In the genomic region with DNA sequence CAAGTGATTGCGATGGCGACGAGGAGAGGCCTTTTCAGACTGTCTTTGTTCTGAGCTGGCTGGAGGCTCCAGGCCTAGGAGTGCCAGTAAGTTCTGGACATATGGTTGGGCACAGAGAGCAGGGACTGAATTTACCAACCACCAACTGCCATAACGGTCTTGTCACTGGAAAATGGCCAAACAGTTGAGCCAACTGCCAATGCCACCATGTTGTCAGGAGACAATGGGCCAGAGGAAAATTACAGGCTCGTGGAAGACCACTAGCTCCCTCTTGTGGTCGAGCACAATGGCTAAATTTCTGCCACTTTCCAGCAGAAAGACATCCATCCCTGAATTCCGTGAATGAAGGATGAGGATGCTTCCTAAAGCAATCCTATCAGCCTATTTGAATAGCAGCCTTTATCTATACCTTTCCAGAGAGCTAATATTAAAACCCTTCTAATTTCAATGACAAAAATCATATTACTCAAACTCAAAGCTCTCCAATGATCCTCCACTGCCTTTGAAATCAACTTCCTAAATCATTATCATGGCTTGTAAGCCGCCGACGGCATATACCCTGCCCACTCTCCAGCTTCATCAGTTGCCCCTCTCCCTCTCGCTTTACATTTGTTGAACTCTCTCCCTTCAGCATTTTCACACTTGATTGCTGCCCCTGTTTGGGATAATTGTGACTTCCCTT, we compare ENCODE assay signal across 8 cellular contexts.
A peak's percentile ranks its signal among the peaks of the same experiment; 100 is the strongest.
DNase-seq lines count a peak whose midpoint lies in the region; ATAC-seq and TF ChIP-seq lines count a peak whose summit lies in the region.

No MANE protein-coding gene starts in this region.

- H3K27ac ChIP-seq in lower lobe of right lung (no peak overlapping the region), tibial nerve (peak overlapping the region; percentile 57 to 87 (median 73))

- H3K4me3 ChIP-seq in lower lobe of right lung, result no peak overlapping the region
- H3K4me3 ChIP-seq in tibial nerve, result no peak overlapping the region

- TF ChIP-seq POLR2A in tibial nerve (IDR thresholded peaks at IDR 0.05), result no peak

- WGBS in tibial nerve, 2 donors, result 49 to 54% methylated on average over 11 of the region's 11 CpGs

- peak; percentile 97 for DNase-seq in G401 (ENCODE audit: low spot score)
- peak; percentile 45 for DNase-seq in LoVo (ENCODE audit: low spot score)
- peak; percentile 52 for DNase-seq in SW480 (ENCODE audit: low spot score)
- peak; percentile 26 for DNase-seq in dedifferentiated amniotic fluid mesenchymal stem cell (ENCODE audit: extremely low spot score)
- DNase-seq in lower lobe of right lung, result no peak
- DNase-seq in tibial nerve (ENCODE audit: low spot score in 2 of 2), result peak in 1 of 2 donors; percentile 14
- no peak for DNase-seq in activated gamma-delta T cell (lab: John Stamatoyannopoulos, UW)

- peak in 1 of 2 donors; percentile 81 for TF ChIP-seq EP300 in tibial nerve (IDR thresholded peaks at IDR 0.05)

- H3K27me3 ChIP-seq in lower lobe of right lung (ENCODE audit: low read depth) (no peaks in the 10 kb centered on the region), tibial nerve (no peaks in the 10 kb centered on the region)

- H3K9me3 ChIP-seq in lower lobe of right lung, result no peaks in the 10 kb centered on the region
- no peaks in the 10 kb centered on the region for H3K9me3 ChIP-seq in tibial nerve

- intact Hi-C loops in lower lobe of right lung (cut with DNase I), result no loop called here

- H3K4me1 ChIP-seq in lower lobe of right lung (no peaks in the 10 kb centered on the region), tibial nerve (peaks cover 0 to 13% (median 7%) of the 10 kb centered on the region in 4 donors)

- TF ChIP-seq CTCF in lower lobe of right lung (IDR thresholded peaks at IDR 0.05) (peak; percentile 73), tibial nerve (IDR thresholded peaks at IDR 0.05) (peak; percentile 61 to 77 (median 75))

- no peaks in the 10 kb centered on the region for H3K36me3 ChIP-seq in lower lobe of right lung
- no peaks in the 10 kb centered on the region for H3K36me3 ChIP-seq in tibial nerve

- ATAC-seq in lower lobe of right lung, result peak; percentile 56 to 64
- no peak for ATAC-seq in GM18868 (IDR thresholded peaks at IDR 0.05; ENCODE audit: unreplicated experiment)

- in situ Hi-C loops in G401 (cut with HindIII; ENCODE audit: low sequenced_read_pairs), result no loop called here

Comparison
In these comparisons a context has a peak if more than half of its experiments do, and no peak if none do; other contexts are left out.
1. DNase-seq: peak in G401 (single experiment), LoVo (single experiment), SW480 (single experiment) and dedifferentiated amniotic fluid mesenchymal stem cell (single experiment); none in lower lobe of right lung (single experiment) and activated gamma-delta T cell (single experiment).